In genomic region chr20:41242352-41242751, GRCh38 we compare ENCODE assay signal across 17 cellular contexts.
"Had no signal": no experiment of that assay in that cellular context is flagged by ENCODE, and none has a peak within 500 bp of the region (broad histone marks: within the 10 kb centered on the region; RNA-seq: fewer than 3 reads in every experiment).

No MANE protein-coding gene starts in this region.

- H3K4me3 ChIP-seq: gastroesophageal sphincter, left ventricle myocardium inferior, psoas muscle, sigmoid colon, testis had no signal

- H3K27me3 ChIP-seq: gastroesophageal sphincter, sigmoid colon, testis had no signal

- H3K9me3 Mint-ChIP-seq: activated B cell treated with CpG ODN at 0.5 μM for 24 hours; activated CD4-positive, alpha-beta T cell treated with anti-CD3 and anti-CD28 coated beads, Interleukin-2, amount 10 ng/mL, durations not matched to agents 7 days and 5 days; activated T-cell treated with anti-CD3 and anti-CD28 coated beads, Interleukin-2, amount 50 U/mL, for 4 hours; effector memory CD8-positive, alpha-beta T cell; nephron progenitor cell; stimulated activated naive CD8-positive, alpha-beta T cell treated with anti-CD3 and anti-CD28 coated beads, Interleukin-15, Interleukin-2, amounts not matched to agents 100 ng/mL and 50 ng/mL, for 24 hours had no signal

- H3K9me3 ChIP-seq: gastroesophageal sphincter, left ventricle myocardium inferior, psoas muscle, sigmoid colon, testis had no signal

- H3K4me3 Mint-ChIP-seq: activated B cell treated with CpG ODN at 0.5 μM for 24 hours; activated CD4-positive, alpha-beta T cell treated with anti-CD3 and anti-CD28 coated beads, Interleukin-2, amount 10 ng/mL, durations not matched to agents 7 days and 5 days; activated T-cell treated with anti-CD3 and anti-CD28 coated beads, Interleukin-2, amount 50 U/mL, for 4 hours; effector memory CD8-positive, alpha-beta T cell; nephron progenitor cell; stimulated activated naive CD8-positive, alpha-beta T cell treated with anti-CD3 and anti-CD28 coated beads, Interleukin-15, Interleukin-2, amounts not matched to agents 100 ng/mL and 50 ng/mL, for 24 hours had no signal

- H3K27ac Mint-ChIP-seq: activated B cell treated with CpG ODN at 0.5 μM for 24 hours; effector memory CD8-positive, alpha-beta T cell; nephron progenitor cell; stimulated activated naive CD8-positive, alpha-beta T cell treated with anti-CD3 and anti-CD28 coated beads, Interleukin-15, Interleukin-2, amounts not matched to agents 100 ng/mL and 50 ng/mL, for 24 hours had no signal

- DNase-seq: activated B cell treated with CpG ODN at 0.5 μM for 24 hours; activated gamma-delta T cell; activated T-cell treated with anti-CD3 and anti-CD28 coated beads, Interleukin-2, amount 50 U/mL, for 4 hours; effector memory CD8-positive, alpha-beta T cell; islet precursor cell; left ventricle myocardium inferior; mesenchymal stem cell; nephron progenitor cell; psoas muscle; sigmoid colon; stimulated activated CD4-positive, alpha-beta T cell treated with anti-CD3 and anti-CD28 coated beads, Interleukin-12 subunit alpha, Interleukin-12 subunit beta, amount 100 ng/mL, for 4 hours; T1000; testis had no signal

- H3K27me3 Mint-ChIP-seq: activated B cell treated with CpG ODN at 0.5 μM for 24 hours; activated CD4-positive, alpha-beta T cell treated with anti-CD3 and anti-CD28 coated beads, Interleukin-2, amount 10 ng/mL, durations not matched to agents 7 days and 5 days; effector memory CD8-positive, alpha-beta T cell; stimulated activated naive CD8-positive, alpha-beta T cell treated with anti-CD3 and anti-CD28 coated beads, Interleukin-15, Interleukin-2, amounts not matched to agents 100 ng/mL and 50 ng/mL, for 24 hours had no signal

- H3K27ac ChIP-seq: epithelial cell of prostate, gastroesophageal sphincter, left ventricle myocardium inferior, psoas muscle, sigmoid colon, testis had no signal

- ATAC-seq: activated T-cell treated with anti-CD3 and anti-CD28 coated beads, Interleukin-2, amount 50 U/mL, for 4 hours; effector memory CD8-positive, alpha-beta T cell; gastroesophageal sphincter; psoas muscle had no signal

- H3K36me3 ChIP-seq: left ventricle myocardium inferior, sigmoid colon had no signal
